Comparison of ENCODE assay signal across 17 cellular contexts in genomic region chr22:23452231-23453010, GRCh38.
DNase-seq lines count a peak whose midpoint lies in the region; ATAC-seq and TF ChIP-seq lines count a peak whose summit lies in the region.
"Had no signal": no experiment of that assay in that cellular context is flagged by ENCODE, and none has a peak within 500 bp of the region (broad histone marks: within the 10 kb centered on the region; RNA-seq: fewer than 3 reads in every experiment).

No MANE protein-coding gene starts in this region.

- peaks cover 3% of the 10 kb centered on the region for H3K36me3 Mint-ChIP-seq in mesothelial cell of epicardium
- H3K36me3 Mint-ChIP-seq: CD14-positive monocyte; CD4-positive, alpha-beta memory T cell had no signal

- DNase-seq in mesothelial cell of epicardium (ENCODE audit: low spot score in 2 of 2, unreplicated experiment in 2 of 2): no peak
- peak; percentile 55 for DNase-seq in sigmoid colon
- DNase-seq in foreskin melanocyte: no peak
- DNase-seq in dorsolateral prefrontal cortex: no peak
- DNase-seq: ACHN, BE2C, DMS153, DMS79 treated with DMSO at 0.1 percent for 48 hours, EL, GM23248 had no signal

- H3K27ac ChIP-seq in KOPT-K1 (ENCODE audit: low read depth, low read length, poor library complexity, severe bottlenecking) (peak overlapping the region; percentile 71), sigmoid colon (no peak overlapping the region), dorsolateral prefrontal cortex (no peak overlapping the region)
- H3K27ac ChIP-seq: GM23248 had no signal

- H3K27me3 ChIP-seq in sigmoid colon (peaks cover 0 to 13% (median 3%) of the 10 kb centered on the region in 3 donors), dorsolateral prefrontal cortex (peaks cover 0 to 9% (median 0%) of the 10 kb centered on the region in 45 donors)
- H3K27me3 ChIP-seq: BE2C had no signal

- no peaks in the 10 kb centered on the region for H3K9me3 ChIP-seq in KOPT-K1 (ENCODE audit: insufficient read depth, low read length, poor library complexity, severe bottlenecking)
- no peaks in the 10 kb centered on the region for H3K9me3 ChIP-seq in sigmoid colon
- H3K9me3 ChIP-seq: BE2C, HAP-1 had no signal

- 83 to 85% methylated on average over 23 of the region's 23 CpGs for WGBS in sigmoid colon, 2 donors

- no peak for TF ChIP-seq POLR2A in sigmoid colon (IDR thresholded peaks at IDR 0.05)

- no peaks in the 10 kb centered on the region for H3K27me3 Mint-ChIP-seq in mesothelial cell of epicardium (ENCODE audit: low read depth)

- no peak for TF ChIP-seq EP300 in sigmoid colon (IDR thresholded peaks at IDR 0.05)

- H3K4me1 ChIP-seq in sigmoid colon: no peaks in the 10 kb centered on the region
- H3K4me1 ChIP-seq: BE2C, HAP-1 had no signal

- H3K4me3 Mint-ChIP-seq in mesothelial cell of epicardium: no peak overlapping the region
- H3K4me3 Mint-ChIP-seq: CD14-positive monocyte; CD4-positive, alpha-beta memory T cell had no signal

- peak overlapping the region; percentile 39 for H3K27ac Mint-ChIP-seq in mesothelial cell of epicardium
- H3K27ac Mint-ChIP-seq: CD14-positive monocyte; CD4-positive, alpha-beta memory T cell had no signal

- H3K4me1 Mint-ChIP-seq in mesothelial cell of epicardium: peaks cover 38% of the 10 kb centered on the region

- H3K36me3 ChIP-seq in KOPT-K1 (ENCODE audit: insufficient read depth, low read length): no peaks in the 10 kb centered on the region
- no peaks in the 10 kb centered on the region for H3K36me3 ChIP-seq in sigmoid colon
- H3K36me3 ChIP-seq: BE2C, HAP-1 had no signal

- TF ChIP-seq CTCF in mesothelial cell of epicardium (IDR thresholded peaks at IDR 0.05; ENCODE audit: unreplicated experiment) (no peak), sigmoid colon (IDR thresholded peaks at IDR 0.05) (no peak), dorsolateral prefrontal cortex (IDR thresholded peaks at IDR 0.05 in 54 of 56, conservative IDR thresholded peaks at IDR 0.05 in 2 of 56; ENCODE audit: low read depth in 1 of 56, partially characterized antibody in 56 of 56) (no peak)

- H3K4me3 ChIP-seq in sigmoid colon (no peak overlapping the region), dorsolateral prefrontal cortex (no peak overlapping the region)
- H3K4me3 ChIP-seq: GM12878, GM23248, HAP-1 had no signal

- ATAC-seq in GM18519 (IDR thresholded peaks at IDR 0.05; ENCODE audit: low FRiP score, unreplicated experiment) (no peak), HG03097 (IDR thresholded peaks at IDR 0.05; ENCODE audit: low FRiP score, unreplicated experiment) (no peak)
- ATAC-seq: GM12878 had no signal

- peaks cover under 1% of the 10 kb centered on the region for H3K9me3 Mint-ChIP-seq in mesothelial cell of epicardium

- intact Hi-C loops in sigmoid colon (cut with DNase I) (no loop called here), dorsolateral prefrontal cortex (cut with DNase I) (no loop called here)
